Comparison of ENCODE assay signal across 2 cellular contexts in genomic region chr3:93867425-93867824, GRCh38.
TF ChIP-seq lines count a peak whose summit lies in the region.

No MANE protein-coding gene starts in this region.

TF ChIP-seq in SK-N-SH, 30 proteins besides CTCF, POLR2A, EP300 and RAD21 (continued from another document):
- TF ChIP-seq GATA2 (CRISPR knock-in tag; IDR thresholded peaks at IDR 0.05), result no peak
- no peak for TF ChIP-seq ZBTB33 (IDR thresholded peaks at IDR 0.05; ENCODE audit: borderline replicate concordance, low read depth)
- no peak for TF ChIP-seq YY1 (IDR thresholded peaks at IDR 0.05; ENCODE audit: low read depth)
- TF ChIP-seq USF2 (IDR thresholded peaks at IDR 0.05; ENCODE audit: borderline replicate concordance, low read depth, low read length), result no peak
TF ChIP-seq in SK-N-SH: peak in this region for 0.

TF ChIP-seq in SK-N-SH treated with all-trans-retinoic acid at 6 μM for 48 hours, 23 proteins besides CTCF, POLR2A, EP300 and RAD21 (continued from another document):
- no peak for TF ChIP-seq TSHZ2 (CRISPR knock-in tag; IDR thresholded peaks at IDR 0.05)
- TF ChIP-seq CREB5 (CRISPR knock-in tag; IDR thresholded peaks at IDR 0.05; ENCODE audit: low read depth), result no peak
- no peak for TF ChIP-seq RARB (CRISPR knock-in tag; IDR thresholded peaks at IDR 0.05)
- TF ChIP-seq ZNF70 (CRISPR knock-in tag; IDR thresholded peaks at IDR 0.05), result no peak
- TF ChIP-seq TCF4 (CRISPR knock-in tag; IDR thresholded peaks at IDR 0.05; ENCODE audit: borderline replicate concordance), result no peak
- TF ChIP-seq SNAI2 (CRISPR knock-in tag; IDR thresholded peaks at IDR 0.05), result no peak
- TF ChIP-seq ZFP3 (CRISPR knock-in tag; IDR thresholded peaks at IDR 0.05), result no peak
